6 cellular contexts compared by ENCODE assay signal in genomic region chr14:87304404-87304803, GRCh38.
"Had no signal": no experiment of that assay in that cellular context is flagged by ENCODE, and none has a peak within 500 bp of the region (broad histone marks: within the 10 kb centered on the region; RNA-seq: fewer than 3 reads in every experiment).

No MANE protein-coding gene starts in this region.

- FAIRE-seq: HTR-8/SVneo, K562 had no signal

- H3K27ac ChIP-seq: HL-60, KMS-11 had no signal

- ATAC-seq: K562 had no signal

- DNase-seq: KBM-7, KG1 had no signal

- H3K4me2 ChIP-seq: KMS-11 had no signal

- H3K9ac ChIP-seq: KMS-11 had no signal

- H3K4me3 ChIP-seq: K562 had no signal
